2 cellular contexts compared by ENCODE assay signal in the genomic region with DNA sequence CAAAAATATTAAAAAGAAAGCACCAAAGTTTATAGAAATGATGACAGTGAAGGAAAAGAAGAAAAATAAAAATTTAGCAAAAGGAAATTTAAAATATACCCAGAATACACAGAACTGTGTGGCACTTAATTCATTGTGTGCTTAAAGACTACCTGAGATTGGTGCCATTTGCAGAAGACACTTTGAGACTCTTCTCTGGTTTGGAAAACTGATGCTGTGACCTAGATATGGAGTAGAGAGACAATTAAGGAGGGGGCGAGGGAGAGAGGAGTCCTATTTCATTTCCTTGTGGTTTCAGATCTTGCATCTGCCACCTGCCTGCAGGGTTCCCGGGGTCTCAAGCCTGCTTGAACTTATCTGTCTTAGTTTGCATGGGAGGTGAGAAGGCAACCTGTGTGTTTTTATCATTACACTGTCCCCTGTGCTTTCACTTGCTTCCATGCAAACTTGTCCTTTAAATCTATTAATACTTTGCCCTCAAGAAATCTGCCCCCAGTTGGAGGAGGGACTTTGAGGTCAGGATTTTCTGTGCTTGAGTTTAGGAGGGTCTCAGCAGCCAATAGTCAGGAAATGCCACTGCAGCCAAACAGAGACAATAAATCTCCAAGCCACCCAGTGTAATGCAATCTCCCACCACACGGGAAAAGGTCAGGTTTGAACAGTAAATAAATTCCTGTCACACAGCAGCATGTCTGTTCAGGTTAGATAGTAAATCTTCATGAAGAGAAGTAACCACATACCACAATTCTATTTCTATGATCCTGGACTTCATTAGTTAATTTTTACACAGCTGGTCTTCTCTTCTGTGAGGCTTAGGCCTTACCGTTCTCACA.
TF ChIP-seq lines count a peak whose summit lies in the region.

No MANE protein-coding gene starts in this region.

TF ChIP-seq in A549, 52 proteins besides CTCF, POLR2A, EP300 and RAD21 (continued from another document):
- TF ChIP-seq, protein P1, sequence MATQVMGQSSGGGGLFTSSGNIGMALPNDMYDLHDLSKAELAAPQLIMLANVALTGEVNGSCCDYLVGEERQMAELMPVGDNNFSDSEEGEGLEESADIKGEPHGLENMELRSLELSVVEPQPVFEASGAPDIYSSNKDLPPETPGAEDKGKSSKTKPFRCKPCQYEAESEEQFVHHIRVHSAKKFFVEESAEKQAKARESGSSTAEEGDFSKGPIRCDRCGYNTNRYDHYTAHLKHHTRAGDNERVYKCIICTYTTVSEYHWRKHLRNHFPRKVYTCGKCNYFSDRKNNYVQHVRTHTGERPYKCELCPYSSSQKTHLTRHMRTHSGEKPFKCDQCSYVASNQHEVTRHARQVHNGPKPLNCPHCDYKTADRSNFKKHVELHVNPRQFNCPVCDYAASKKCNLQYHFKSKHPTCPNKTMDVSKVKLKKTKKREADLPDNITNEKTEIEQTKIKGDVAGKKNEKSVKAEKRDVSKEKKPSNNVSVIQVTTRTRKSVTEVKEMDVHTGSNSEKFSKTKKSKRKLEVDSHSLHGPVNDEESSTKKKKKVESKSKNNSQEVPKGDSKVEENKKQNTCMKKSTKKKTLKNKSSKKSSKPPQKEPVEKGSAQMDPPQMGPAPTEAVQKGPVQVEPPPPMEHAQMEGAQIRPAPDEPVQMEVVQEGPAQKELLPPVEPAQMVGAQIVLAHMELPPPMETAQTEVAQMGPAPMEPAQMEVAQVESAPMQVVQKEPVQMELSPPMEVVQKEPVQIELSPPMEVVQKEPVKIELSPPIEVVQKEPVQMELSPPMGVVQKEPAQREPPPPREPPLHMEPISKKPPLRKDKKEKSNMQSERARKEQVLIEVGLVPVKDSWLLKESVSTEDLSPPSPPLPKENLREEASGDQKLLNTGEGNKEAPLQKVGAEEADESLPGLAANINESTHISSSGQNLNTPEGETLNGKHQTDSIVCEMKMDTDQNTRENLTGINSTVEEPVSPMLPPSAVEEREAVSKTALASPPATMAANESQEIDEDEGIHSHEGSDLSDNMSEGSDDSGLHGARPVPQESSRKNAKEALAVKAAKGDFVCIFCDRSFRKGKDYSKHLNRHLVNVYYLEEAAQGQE (IDR thresholded peaks at IDR 0.05): no peak
- TF ChIP-seq NPAS2 (CRISPR knock-in tag; IDR thresholded peaks at IDR 0.05; ENCODE audit: borderline replicate concordance) (no peak), CHD2 (IDR thresholded peaks at IDR 0.05; ENCODE audit: low read length, partially characterized antibody) (no peak), CHD4 (IDR thresholded peaks at IDR 0.05; ENCODE audit: borderline replicate concordance) (no peak), CBX8 (IDR thresholded peaks at IDR 0.05) (no peak), TP53 (CRISPR knock-in tag; IDR thresholded peaks at IDR 0.05) (no peak), NFE2L2 (conservative IDR thresholded peaks at IDR 0.05; ENCODE audit: low read length) (no peak), MAZ (IDR thresholded peaks at IDR 0.05; ENCODE audit: borderline replicate concordance, low read depth, low read length) (no peak), JUNB (IDR thresholded peaks at IDR 0.05) (no peak), CEBPB (IDR thresholded peaks at IDR 0.05) (no peak)
- TF ChIP-seq, protein P2, sequence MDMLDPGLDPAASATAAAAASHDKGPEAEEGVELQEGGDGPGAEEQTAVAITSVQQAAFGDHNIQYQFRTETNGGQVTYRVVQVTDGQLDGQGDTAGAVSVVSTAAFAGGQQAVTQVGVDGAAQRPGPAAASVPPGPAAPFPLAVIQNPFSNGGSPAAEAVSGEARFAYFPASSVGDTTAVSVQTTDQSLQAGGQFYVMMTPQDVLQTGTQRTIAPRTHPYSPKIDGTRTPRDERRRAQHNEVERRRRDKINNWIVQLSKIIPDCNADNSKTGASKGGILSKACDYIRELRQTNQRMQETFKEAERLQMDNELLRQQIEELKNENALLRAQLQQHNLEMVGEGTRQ (IDR thresholded peaks at IDR 0.05): no peak
- TF ChIP-seq, protein P3, sequence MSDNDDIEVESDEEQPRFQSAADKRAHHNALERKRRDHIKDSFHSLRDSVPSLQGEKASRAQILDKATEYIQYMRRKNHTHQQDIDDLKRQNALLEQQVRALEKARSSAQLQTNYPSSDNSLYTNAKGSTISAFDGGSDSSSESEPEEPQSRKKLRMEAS (IDR thresholded peaks at IDR 0.05): no peak
TF ChIP-seq in A549: peak in this region for 0.

TF ChIP-seq in GM23338, 12 proteins besides CTCF, POLR2A, EP300 and RAD21 (continued from another document):
- TF ChIP-seq, protein P4, sequence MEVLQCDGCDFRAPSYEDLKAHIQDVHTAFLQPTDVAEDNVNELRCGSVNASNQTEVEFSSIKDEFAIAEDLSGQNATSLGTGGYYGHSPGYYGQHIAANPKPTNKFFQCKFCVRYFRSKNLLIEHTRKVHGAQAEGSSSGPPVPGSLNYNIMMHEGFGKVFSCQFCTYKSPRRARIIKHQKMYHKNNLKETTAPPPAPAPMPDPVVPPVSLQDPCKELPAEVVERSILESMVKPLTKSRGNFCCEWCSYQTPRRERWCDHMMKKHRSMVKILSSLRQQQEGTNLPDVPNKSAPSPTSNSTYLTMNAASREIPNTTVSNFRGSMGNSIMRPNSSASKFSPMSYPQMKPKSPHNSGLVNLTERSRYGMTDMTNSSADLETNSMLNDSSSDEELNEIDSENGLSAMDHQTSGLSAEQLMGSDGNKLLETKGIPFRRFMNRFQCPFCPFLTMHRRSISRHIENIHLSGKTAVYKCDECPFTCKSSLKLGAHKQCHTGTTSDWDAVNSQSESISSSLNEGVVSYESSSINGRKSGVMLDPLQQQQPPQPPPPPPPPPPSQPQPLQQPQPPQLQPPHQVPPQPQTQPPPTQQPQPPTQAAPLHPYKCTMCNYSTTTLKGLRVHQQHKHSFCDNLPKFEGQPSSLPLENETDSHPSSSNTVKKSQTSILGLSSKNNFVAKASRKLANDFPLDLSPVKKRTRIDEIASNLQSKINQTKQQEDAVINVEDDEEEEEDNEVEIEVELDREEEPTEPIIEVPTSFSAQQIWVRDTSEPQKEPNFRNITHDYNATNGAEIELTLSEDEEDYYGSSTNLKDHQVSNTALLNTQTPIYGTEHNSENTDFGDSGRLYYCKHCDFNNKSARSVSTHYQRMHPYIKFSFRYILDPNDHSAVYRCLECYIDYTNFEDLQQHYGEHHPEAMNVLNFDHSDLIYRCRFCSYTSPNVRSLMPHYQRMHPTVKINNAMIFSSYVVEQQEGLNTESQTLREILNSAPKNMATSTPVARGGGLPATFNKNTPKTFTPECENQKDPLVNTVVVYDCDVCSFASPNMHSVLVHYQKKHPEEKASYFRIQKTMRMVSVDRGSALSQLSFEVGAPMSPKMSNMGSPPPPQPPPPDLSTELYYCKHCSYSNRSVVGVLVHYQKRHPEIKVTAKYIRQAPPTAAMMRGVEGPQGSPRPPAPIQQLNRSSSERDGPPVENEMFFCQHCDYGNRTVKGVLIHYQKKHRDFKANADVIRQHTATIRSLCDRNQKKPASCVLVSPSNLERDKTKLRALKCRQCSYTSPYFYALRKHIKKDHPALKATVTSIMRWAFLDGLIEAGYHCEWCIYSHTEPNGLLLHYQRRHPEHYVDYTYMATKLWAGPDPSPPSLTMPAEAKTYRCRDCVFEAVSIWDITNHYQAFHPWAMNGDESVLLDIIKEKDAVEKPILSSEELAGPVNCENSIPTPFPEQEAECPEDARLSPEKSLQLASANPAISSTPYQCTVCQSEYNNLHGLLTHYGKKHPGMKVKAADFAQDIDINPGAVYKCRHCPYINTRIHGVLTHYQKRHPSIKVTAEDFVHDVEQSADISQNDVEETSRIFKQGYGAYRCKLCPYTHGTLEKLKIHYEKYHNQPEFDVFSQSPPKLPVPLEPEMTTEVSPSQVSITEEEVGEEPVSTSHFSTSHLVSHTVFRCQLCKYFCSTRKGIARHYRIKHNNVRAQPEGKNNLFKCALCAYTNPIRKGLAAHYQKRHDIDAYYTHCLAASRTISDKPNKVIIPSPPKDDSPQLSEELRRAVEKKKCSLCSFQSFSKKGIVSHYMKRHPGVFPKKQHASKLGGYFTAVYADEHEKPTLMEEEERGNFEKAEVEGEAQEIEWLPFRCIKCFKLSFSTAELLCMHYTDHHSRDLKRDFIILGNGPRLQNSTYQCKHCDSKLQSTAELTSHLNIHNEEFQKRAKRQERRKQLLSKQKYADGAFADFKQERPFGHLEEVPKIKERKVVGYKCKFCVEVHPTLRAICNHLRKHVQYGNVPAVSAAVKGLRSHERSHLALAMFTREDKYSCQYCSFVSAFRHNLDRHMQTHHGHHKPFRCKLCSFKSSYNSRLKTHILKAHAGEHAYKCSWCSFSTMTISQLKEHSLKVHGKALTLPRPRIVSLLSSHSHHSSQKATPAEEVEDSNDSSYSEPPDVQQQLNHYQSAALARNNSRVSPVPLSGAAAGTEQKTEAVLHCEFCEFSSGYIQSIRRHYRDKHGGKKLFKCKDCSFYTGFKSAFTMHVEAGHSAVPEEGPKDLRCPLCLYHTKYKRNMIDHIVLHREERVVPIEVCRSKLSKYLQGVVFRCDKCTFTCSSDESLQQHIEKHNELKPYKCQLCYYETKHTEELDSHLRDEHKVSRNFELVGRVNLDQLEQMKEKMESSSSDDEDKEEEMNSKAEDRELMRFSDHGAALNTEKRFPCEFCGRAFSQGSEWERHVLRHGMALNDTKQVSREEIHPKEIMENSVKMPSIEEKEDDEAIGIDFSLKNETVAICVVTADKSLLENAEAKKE (CRISPR knock-in tag; IDR thresholded peaks at IDR 0.05): no peak
- TF ChIP-seq ZNF331 (CRISPR knock-in tag; IDR thresholded peaks at IDR 0.05; ENCODE audit: low read depth) (no peak), EZH2 (IDR thresholded peaks at IDR 0.05; ENCODE audit: low read depth, unreplicated experiment) (no peak), STAT1 (IDR thresholded peaks at IDR 0.05; ENCODE audit: unreplicated experiment) (no peak), POLR2AphosphoS5 (IDR thresholded peaks at IDR 0.05; ENCODE audit: low read depth) (no peak), ZNF114 (CRISPR knock-in tag; IDR thresholded peaks at IDR 0.05) (no peak), NANOG (IDR thresholded peaks at IDR 0.05; ENCODE audit: borderline replicate concordance) (no peak), CREB1 (CRISPR knock-in tag; IDR thresholded peaks at IDR 0.05; ENCODE audit: low read depth) (no peak), EZH2phosphoT487 (IDR thresholded peaks at IDR 0.05; ENCODE audit: unreplicated experiment) (no peak)
- TF ChIP-seq, protein P1 (IDR thresholded peaks at IDR 0.05; ENCODE audit: unreplicated experiment): no peak
- TF ChIP-seq, protein P5, sequence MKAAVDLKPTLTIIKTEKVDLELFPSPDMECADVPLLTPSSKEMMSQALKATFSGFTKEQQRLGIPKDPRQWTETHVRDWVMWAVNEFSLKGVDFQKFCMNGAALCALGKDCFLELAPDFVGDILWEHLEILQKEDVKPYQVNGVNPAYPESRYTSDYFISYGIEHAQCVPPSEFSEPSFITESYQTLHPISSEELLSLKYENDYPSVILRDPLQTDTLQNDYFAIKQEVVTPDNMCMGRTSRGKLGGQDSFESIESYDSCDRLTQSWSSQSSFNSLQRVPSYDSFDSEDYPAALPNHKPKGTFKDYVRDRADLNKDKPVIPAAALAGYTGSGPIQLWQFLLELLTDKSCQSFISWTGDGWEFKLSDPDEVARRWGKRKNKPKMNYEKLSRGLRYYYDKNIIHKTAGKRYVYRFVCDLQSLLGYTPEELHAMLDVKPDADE (IDR thresholded peaks at IDR 0.05): no peak
